20 cellular contexts compared by ENCODE assay signal in genomic region chr7:70730451-70731110, GRCh38.
DNase-seq lines count a peak whose midpoint lies in the region; ATAC-seq and TF ChIP-seq lines count a peak whose summit lies in the region.
"Had no signal": no experiment of that assay in that cellular context is flagged by ENCODE, and none has a peak within 500 bp of the region (broad histone marks: within the 10 kb centered on the region; RNA-seq: fewer than 3 reads in every experiment).

No MANE protein-coding gene starts in this region.

- ATAC-seq in activated T-cell treated with anti-CD3 and anti-CD28 coated beads, Interleukin-2, amount 50 U/mL, for 72 hours (replicated peaks in 1 of 2): no peak
- ATAC-seq in activated T-helper 17 cell treated with anti-CD3 and anti-CD28 coated beads, Interleukin-2, amount 50 U/mL, for 72 hours (replicated peaks): no peak
- ATAC-seq in esophagus mucosa (peak; percentile 60), upper lobe of left lung (ENCODE audit: low FRiP score in 2 of 2) (no peak)
- ATAC-seq: CD8-positive, alpha-beta T cell; K562 had no signal

- no peak for TF ChIP-seq POLR2A in upper lobe of left lung (IDR thresholded peaks at IDR 0.05)

- no peak overlapping the region for H3K4me3 ChIP-seq in upper lobe of left lung
- no peak overlapping the region for H3K4me3 ChIP-seq in foreskin fibroblast (ENCODE audit: low read depth in 1 of 2, low read length in 2 of 2)
- H3K4me3 ChIP-seq: K562 had no signal

- H3K27ac ChIP-seq in upper lobe of left lung: peak overlapping the region in 3 of 4 donors; percentile 15 to 71 (median 69)
- H3K27ac ChIP-seq: RWPE1 had no signal

- no peaks in the 10 kb centered on the region for H3K36me3 ChIP-seq in upper lobe of left lung

- TF ChIP-seq EP300 in upper lobe of left lung (IDR thresholded peaks at IDR 0.05): no peak

- peaks cover 0 to 26% (median 8%) of the 10 kb centered on the region in 4 donors for H3K4me1 ChIP-seq in upper lobe of left lung

- peaks cover 0 to 2% of the 10 kb centered on the region in 2 donors for H3K9me3 Mint-ChIP-seq in activated T-cell treated with anti-CD3 and anti-CD28 coated beads, Interleukin-2, amount 50 U/mL, for 72 hours
- peaks cover 5% of the 10 kb centered on the region for H3K9me3 Mint-ChIP-seq in activated T-cell treated with anti-CD3 and anti-CD28 coated beads, Interleukin-2, amount 50 U/mL, for 24 hours
- H3K9me3 Mint-ChIP-seq in activated T-helper 17 cell treated with anti-CD3 and anti-CD28 coated beads, Interleukin-2, amount 50 U/mL, for 72 hours: peaks cover 3% of the 10 kb centered on the region
- H3K9me3 Mint-ChIP-seq: CD8-positive, alpha-beta T cell had no signal

- no peak overlapping the region for H3K4me3 Mint-ChIP-seq in activated T-cell treated with anti-CD3 and anti-CD28 coated beads, Interleukin-2, amount 50 U/mL, for 72 hours
- no peak overlapping the region for H3K4me3 Mint-ChIP-seq in activated T-cell treated with anti-CD3 and anti-CD28 coated beads, Interleukin-2, amount 50 U/mL, for 24 hours
- no peak overlapping the region for H3K4me3 Mint-ChIP-seq in activated T-helper 17 cell treated with anti-CD3 and anti-CD28 coated beads, Interleukin-2, amount 50 U/mL, for 72 hours
- H3K4me3 Mint-ChIP-seq: CD8-positive, alpha-beta T cell had no signal

- no peaks in the 10 kb centered on the region for H3K4me1 Mint-ChIP-seq in activated T-cell treated with anti-CD3 and anti-CD28 coated beads, Interleukin-2, amount 50 U/mL, for 72 hours (ENCODE audit: low read depth)
- peaks cover 18% of the 10 kb centered on the region for H3K4me1 Mint-ChIP-seq in activated T-cell treated with anti-CD3 and anti-CD28 coated beads, Interleukin-2, amount 50 U/mL, for 24 hours (ENCODE audit: low read depth)
- H3K4me1 Mint-ChIP-seq in activated T-helper 17 cell treated with anti-CD3 and anti-CD28 coated beads, Interleukin-2, amount 50 U/mL, for 72 hours: peaks cover 11% of the 10 kb centered on the region

- H3K36me3 Mint-ChIP-seq in activated T-cell treated with anti-CD3 and anti-CD28 coated beads, Interleukin-2, amount 50 U/mL, for 72 hours (ENCODE audit: insufficient read depth in 2 of 2): no peaks in the 10 kb centered on the region
- no peaks in the 10 kb centered on the region for H3K36me3 Mint-ChIP-seq in activated T-cell treated with anti-CD3 and anti-CD28 coated beads, Interleukin-2, amount 50 U/mL, for 24 hours (ENCODE audit: low read depth)
- H3K36me3 Mint-ChIP-seq in activated T-helper 17 cell treated with anti-CD3 and anti-CD28 coated beads, Interleukin-2, amount 50 U/mL, for 72 hours (ENCODE audit: low read depth): no peaks in the 10 kb centered on the region
- H3K36me3 Mint-ChIP-seq: CD8-positive, alpha-beta T cell had no signal

- no peak for TF ChIP-seq CTCF in upper lobe of left lung (IDR thresholded peaks at IDR 0.05)
- TF ChIP-seq CTCF in foreskin fibroblast (IDR thresholded peaks at IDR 0.05; ENCODE audit: low read depth, low read length): no peak

- H3K27me3 Mint-ChIP-seq in activated T-cell treated with anti-CD3 and anti-CD28 coated beads, Interleukin-2, amount 50 U/mL, for 72 hours (ENCODE audit: low read depth): no peaks in the 10 kb centered on the region
- no peaks in the 10 kb centered on the region for H3K27me3 Mint-ChIP-seq in activated T-cell treated with anti-CD3 and anti-CD28 coated beads, Interleukin-2, amount 50 U/mL, for 24 hours
- H3K27me3 Mint-ChIP-seq in activated T-helper 17 cell treated with anti-CD3 and anti-CD28 coated beads, Interleukin-2, amount 50 U/mL, for 72 hours: no peaks in the 10 kb centered on the region

- no peaks in the 10 kb centered on the region for H3K9me3 ChIP-seq in upper lobe of left lung

- 73 to 92% methylated on average over 7 of the region's 7 CpGs for WGBS in upper lobe of left lung, 2 donors

- peak overlapping the region; percentile 15 for H3K27ac Mint-ChIP-seq in activated T-cell treated with anti-CD3 and anti-CD28 coated beads, Interleukin-2, amount 50 U/mL, for 72 hours
- H3K27ac Mint-ChIP-seq in activated T-cell treated with anti-CD3 and anti-CD28 coated beads, Interleukin-2, amount 50 U/mL, for 24 hours: no peak overlapping the region
- H3K27ac Mint-ChIP-seq in activated T-helper 17 cell treated with anti-CD3 and anti-CD28 coated beads, Interleukin-2, amount 50 U/mL, for 72 hours: peak overlapping the region; percentile 12
- H3K27ac Mint-ChIP-seq: CD8-positive, alpha-beta T cell had no signal

- H3K27me3 ChIP-seq in upper lobe of left lung: no peaks in the 10 kb centered on the region

- DNase-seq in activated T-cell treated with anti-CD3 and anti-CD28 coated beads, Interleukin-2, amount 50 U/mL, for 72 hours: no peak
- no peak for DNase-seq in activated T-cell treated with anti-CD3 and anti-CD28 coated beads, Interleukin-2, amount 50 U/mL, for 24 hours
- DNase-seq in upper lobe of left lung (no peak), foreskin fibroblast (no peak), HT-29 (ENCODE audit: low spot score) (no peak), NCI-H526 treated with DMSO at 0.1 percent for 48 hours (lab: John Stamatoyannopoulos, UW) (no peak)
- DNase-seq: 8988T; AML-193; C1 segment of cervical spinal cord; CD8-positive, alpha-beta T cell; MM.1S; NCI-H1092; NCI-H1436; NCI-H187 treated with DMSO at 0.1 percent for 48 hours; NCI-H2107; SHP77 treated with DMSO at 0.1 percent for 48 hours had no signal
